1 cellular context compared by ENCODE assay signal in genomic region chr1:54994355-54994990, GRCh38.
TF ChIP-seq lines count a peak whose summit lies in the region.

No MANE protein-coding gene starts in this region.

TF ChIP-seq in IMR-90, 13 proteins besides CTCF, POLR2A, EP300 and RAD21:
- TF ChIP-seq FOS (IDR thresholded peaks at IDR 0.05; ENCODE audit: low read depth, low read length) = no peak
- no peak for TF ChIP-seq SMC3 (IDR thresholded peaks at IDR 0.05; ENCODE audit: low read depth, low read length)
- no peak for TF ChIP-seq ELK1 (IDR thresholded peaks at IDR 0.05; ENCODE audit: borderline replicate concordance, low read depth, low read length)
